1 cellular context compared by ENCODE assay signal in genomic region chr3:14847613-14848541, GRCh38.
TF ChIP-seq lines count a peak whose summit lies in the region.

No MANE protein-coding gene starts in this region.

TF ChIP-seq in GM12878, 131 proteins besides CTCF, POLR2A, EP300 and RAD21:
- TF ChIP-seq IKZF1 (conservative IDR thresholded peaks at IDR 0.05) (peak; percentile 47; the same call in 1 of the 2 replicates), MEF2B (IDR thresholded peaks at IDR 0.05; ENCODE audit: partially characterized antibody, poor library complexity, severe bottlenecking) (peak; percentile 44), SPI1 (IDR thresholded peaks at IDR 0.05; ENCODE audit: borderline replicate concordance, insufficient read depth, low read depth, low read length) (peak; percentile 42; the same call in 1 of the 2 replicates), IRF3 (IDR thresholded peaks at IDR 0.05) (no peak), MAX (IDR thresholded peaks at IDR 0.05; ENCODE audit: low read depth, low read length) (no peak)
